Comparison of ENCODE assay signal across 10 cellular contexts in genomic region chr2:159497857-159498256, GRCh38.
DNase-seq lines count a peak whose midpoint lies in the region; ATAC-seq and TF ChIP-seq lines count a peak whose summit lies in the region.
"Had no signal": no experiment of that assay in that cellular context is flagged by ENCODE, and none has a peak within 500 bp of the region (broad histone marks: within the 10 kb centered on the region; RNA-seq: fewer than 3 reads in every experiment).

No MANE protein-coding gene starts in this region.

- peak in 1 of 3 donors; percentile 53 for DNase-seq in CD4-positive, CD25-positive, alpha-beta regulatory T cell
- peak; percentile 41 for DNase-seq in LoVo (ENCODE audit: low spot score)
- DNase-seq in brain microvascular endothelial cell, result no peak
- no peak for DNase-seq in mucosa of descending colon
- no peak for DNase-seq in ecto neural progenitor cell (ENCODE audit: low spot score)
- DNase-seq in stimulated activated naive B cell treated with anti-CD40 and anti-IgM and Interleukin-4, amounts not matched to agents 10 μg/mL and 1 μg/mL and 100 μg/mL, for 72 hours, result no peak
- DNase-seq in sciatic nerve (ENCODE audit: low spot score), result no peak
- DNase-seq in UCSD-AML1 (lab: John Stamatoyannopoulos, UW; ENCODE audit: unreplicated experiment), result no peak
- DNase-seq: NCI-H1930 had no signal

- peaks cover 0 to 17% (median 3%) of the 10 kb centered on the region in 7 donors for H3K9me3 Mint-ChIP-seq in CD4-positive, CD25-positive, alpha-beta regulatory T cell
- H3K9me3 Mint-ChIP-seq in stimulated activated naive B cell treated with anti-CD40 and anti-IgM and Interleukin-4, amounts not matched to agents 10 μg/mL and 1 μg/mL and 100 μg/mL, for 72 hours, result peaks cover 4 to 6% of the 10 kb centered on the region in 2 donors

- H3K4me1 Mint-ChIP-seq in CD4-positive, CD25-positive, alpha-beta regulatory T cell, result peaks cover 12 to 23% (median 16%) of the 10 kb centered on the region in 4 donors
- peaks cover 4 to 10% of the 10 kb centered on the region in 2 donors for H3K4me1 Mint-ChIP-seq in stimulated activated naive B cell treated with anti-CD40 and anti-IgM and Interleukin-4, amounts not matched to agents 10 μg/mL and 1 μg/mL and 100 μg/mL, for 72 hours

- TF ChIP-seq CTCF in brain microvascular endothelial cell (IDR thresholded peaks at IDR 0.05; ENCODE audit: low read depth, low read length, missing control alignments) (no peak), mucosa of descending colon (IDR thresholded peaks at IDR 0.05) (no peak)

- H3K9me3 ChIP-seq in CD4-positive, CD25-positive, alpha-beta regulatory T cell (ENCODE audit: control insufficient read depth in 2 of 2, low read length in 2 of 2), result no peaks in the 10 kb centered on the region
- H3K9me3 ChIP-seq in mucosa of descending colon, result no peaks in the 10 kb centered on the region

- intact Hi-C loops in mucosa of descending colon (cut with DNase I, micrococcal nuclease) (no loop called here), sciatic nerve (cut with DNase I) (no loop called here)

- peak overlapping the region in 2 of 3 donors; percentile 11 to 67 for H3K27ac Mint-ChIP-seq in CD4-positive, CD25-positive, alpha-beta regulatory T cell
- no peak overlapping the region for H3K27ac Mint-ChIP-seq in stimulated activated naive B cell treated with anti-CD40 and anti-IgM and Interleukin-4, amounts not matched to agents 10 μg/mL and 1 μg/mL and 100 μg/mL, for 72 hours

- H3K4me3 ChIP-seq in CD4-positive, CD25-positive, alpha-beta regulatory T cell (ENCODE audit: low read depth, low read length), result peak overlapping the region; percentile 5
- H3K4me3 ChIP-seq in brain microvascular endothelial cell (ENCODE audit: low read depth, low read length) (no peak overlapping the region), mucosa of descending colon (no peak overlapping the region)

- peak overlapping the region in 2 of 4 donors; percentile 8 to 37 for H3K4me3 Mint-ChIP-seq in CD4-positive, CD25-positive, alpha-beta regulatory T cell
- no peak overlapping the region for H3K4me3 Mint-ChIP-seq in stimulated activated naive B cell treated with anti-CD40 and anti-IgM and Interleukin-4, amounts not matched to agents 10 μg/mL and 1 μg/mL and 100 μg/mL, for 72 hours

- H3K36me3 ChIP-seq in CD4-positive, CD25-positive, alpha-beta regulatory T cell (ENCODE audit: control insufficient read depth, insufficient read depth, low read length), result no peaks in the 10 kb centered on the region
- H3K36me3 ChIP-seq in brain microvascular endothelial cell (replicated peaks), result no peaks in the 10 kb centered on the region
- H3K36me3 ChIP-seq in mucosa of descending colon (ENCODE audit: low read depth), result no peaks in the 10 kb centered on the region

- H3K27ac ChIP-seq in CD4-positive, CD25-positive, alpha-beta regulatory T cell (ENCODE audit: insufficient read depth, low read length, poor library complexity, severe bottlenecking), result peak overlapping the region; percentile 24
- H3K27ac ChIP-seq in brain microvascular endothelial cell, result peak overlapping the region; percentile 53
- H3K27ac ChIP-seq: VCaP had no signal

- no peaks in the 10 kb centered on the region for H3K27me3 Mint-ChIP-seq in CD4-positive, CD25-positive, alpha-beta regulatory T cell
- no peaks in the 10 kb centered on the region for H3K27me3 Mint-ChIP-seq in stimulated activated naive B cell treated with anti-CD40 and anti-IgM and Interleukin-4, amounts not matched to agents 10 μg/mL and 1 μg/mL and 100 μg/mL, for 72 hours

- H3K27me3 ChIP-seq in CD4-positive, CD25-positive, alpha-beta regulatory T cell (ENCODE audit: control insufficient read depth, insufficient read depth, low read length), result no peaks in the 10 kb centered on the region
- no peaks in the 10 kb centered on the region for H3K27me3 ChIP-seq in brain microvascular endothelial cell (replicated peaks)

- peaks cover 4% of the 10 kb centered on the region for H3K4me1 ChIP-seq in CD4-positive, CD25-positive, alpha-beta regulatory T cell (ENCODE audit: control insufficient read depth, insufficient read depth, low read length, poor library complexity, severe bottlenecking)
- peaks cover 8% of the 10 kb centered on the region for H3K4me1 ChIP-seq in mucosa of descending colon (ENCODE audit: low read depth)

- in situ Hi-C loops in brain microvascular endothelial cell (cut with HindIII; ENCODE audit: low pct_ligation_motif_present, low sequenced_read_pairs), result no loop called here

- H3K36me3 Mint-ChIP-seq in CD4-positive, CD25-positive, alpha-beta regulatory T cell, result peaks cover 16% of the 10 kb centered on the region
- H3K36me3 Mint-ChIP-seq in stimulated activated naive B cell treated with anti-CD40 and anti-IgM and Interleukin-4, amounts not matched to agents 10 μg/mL and 1 μg/mL and 100 μg/mL, for 72 hours, result peaks cover 7 to 22% of the 10 kb centered on the region in 2 donors

- ATAC-seq in CD4-positive, CD25-positive, alpha-beta regulatory T cell (ENCODE audit: low read depth in 2 of 2), result peak; percentile 56 to 75
- ATAC-seq in mucosa of descending colon (peak; percentile 92), sciatic nerve (no peak)
- ATAC-seq in stimulated activated naive B cell treated with anti-CD40 and anti-IgM and Interleukin-4, amounts not matched to agents 10 μg/mL and 1 μg/mL and 100 μg/mL, for 72 hours (replicated peaks), result no peak

Comparison
In these comparisons a context has a peak if more than half of its experiments do, and no peak if none do; other contexts are left out.
1. ATAC-seq: peak in CD4-positive, CD25-positive, alpha-beta regulatory T cell (2 of 2) and mucosa of descending colon (single experiment); none in stimulated activated naive B cell treated with anti-CD40 and anti-IgM and Interleukin-4, amounts not matched to agents 10 μg/mL and 1 μg/mL and 100 μg/mL, for 72 hours (0 of 2) and sciatic nerve (single experiment).